In the genomic region with DNA sequence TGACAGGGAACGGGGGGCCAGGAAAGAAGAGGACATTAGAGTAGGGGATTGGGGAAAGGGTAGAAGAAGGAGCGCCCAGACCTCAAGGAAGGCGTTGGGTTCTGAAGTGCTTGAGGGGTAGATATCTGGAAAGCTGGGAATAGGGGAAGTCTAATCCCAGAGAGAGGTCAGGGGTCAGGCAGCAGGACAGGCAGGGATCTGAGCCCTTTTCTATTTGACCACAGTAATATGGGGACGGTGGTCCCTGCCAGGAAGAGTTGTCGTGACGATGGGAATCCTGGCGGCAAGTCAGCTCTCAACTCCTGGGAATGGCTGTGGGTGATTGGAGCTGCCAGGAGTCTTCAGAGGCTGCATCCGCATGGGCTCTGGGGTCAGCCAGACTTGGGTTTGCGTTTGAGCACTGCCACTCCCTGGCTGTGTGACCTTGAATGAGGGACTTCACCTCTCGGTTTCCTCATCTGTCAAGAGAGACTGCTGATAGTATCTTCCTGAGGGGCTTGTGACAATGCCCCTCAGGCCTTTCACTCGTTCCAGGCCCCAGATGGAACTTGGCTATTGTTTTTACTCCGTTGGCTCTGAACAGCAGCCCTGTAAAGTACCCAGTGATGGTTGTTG, we compare ENCODE assay signal across 9 cellular contexts. TPM values are rescaled to one million over a fixed set of nuclear protein-coding genes. Genes with fewer than 3 reads are reported as not detected.
A peak's percentile ranks its signal among the peaks of the same experiment; 100 is the strongest.
DNase-seq lines count a peak whose midpoint lies in the region; ATAC-seq, FAIRE-seq and TF ChIP-seq lines count a peak whose summit lies in the region.
"Had no signal": no experiment of that assay in that cellular context is flagged by ENCODE, and none has a peak within 500 bp of the region (broad histone marks: within the 10 kb centered on the region; RNA-seq: fewer than 3 reads in every experiment).

No MANE protein-coding gene starts in this region.

- H3K4me3 ChIP-seq in ascending aorta (peak overlapping the region; percentile 73 to 82), left lung (peak overlapping the region; percentile 76 to 80), suprapubic skin (peak overlapping the region; percentile 94)

- H3K27me3 ChIP-seq in ascending aorta: no peaks in the 10 kb centered on the region
- H3K27me3 ChIP-seq in left lung: no peaks in the 10 kb centered on the region
- no peaks in the 10 kb centered on the region for H3K27me3 ChIP-seq in suprapubic skin

- peak overlapping the region in 1 of 2 donors; percentile 79 for H3K27ac ChIP-seq in ascending aorta
- H3K27ac ChIP-seq in left lung: no peak overlapping the region
- H3K27ac ChIP-seq in suprapubic skin: peak overlapping the region; percentile 79

- H3K27me3 Mint-ChIP-seq in activated CD4-positive, alpha-beta T cell treated with anti-CD3 and anti-CD28 coated beads, Interleukin-2, amount 10 ng/mL, durations not matched to agents 7 days and 5 days: no peaks in the 10 kb centered on the region

- H3K9me3 ChIP-seq in ascending aorta (no peaks in the 10 kb centered on the region), left lung (no peaks in the 10 kb centered on the region), suprapubic skin (no peaks in the 10 kb centered on the region)

- peak overlapping the region; percentile 97 for H3K4me3 Mint-ChIP-seq in activated CD4-positive, alpha-beta T cell treated with anti-CD3 and anti-CD28 coated beads, Interleukin-2, amount 10 ng/mL, durations not matched to agents 7 days and 5 days

- intact Hi-C loops in ascending aorta (cut with DNase I): loop anchor here (5.0 kb wide), 1 partner anchor 176 kb away; a partner anchor contains a TSS
- intact Hi-C loops in left lung (cut with DNase I): no loop called here

- TF ChIP-seq CTCF in ascending aorta (IDR thresholded peaks at IDR 0.05): no peak
- TF ChIP-seq CTCF in left lung (IDR thresholded peaks at IDR 0.05): no peak
- TF ChIP-seq CTCF in suprapubic skin (IDR thresholded peaks at IDR 0.05): no peak

- TF ChIP-seq POLR2A in suprapubic skin (IDR thresholded peaks at IDR 0.05): no peak
- TF ChIP-seq POLR2A in GM12892 (IDR thresholded peaks at IDR 0.05; ENCODE audit: low read depth, low read length): no peak

- WGBS in suprapubic skin: 48% methylated on average over 12 of the region's 12 CpGs

- TF ChIP-seq EP300 in suprapubic skin (IDR thresholded peaks at IDR 0.05): no peak

- H3K27ac Mint-ChIP-seq in activated CD4-positive, alpha-beta T cell treated with anti-CD3 and anti-CD28 coated beads, Interleukin-2, amount 10 ng/mL, durations not matched to agents 7 days and 5 days: peak overlapping the region; percentile 89

- ATAC-seq in left lung (no peak), HG03565 (IDR thresholded peaks at IDR 0.05; ENCODE audit: unreplicated experiment) (no peak)
- no peak for ATAC-seq in activated CD4-positive, CD25-positive, alpha-beta regulatory T cell treated with anti-CD3 and anti-CD28 coated beads, Interleukin-2, amount 50 U/mL, for 24 hours

- POLR2A ChIA-PET in activated CD4-positive, alpha-beta T cell treated with anti-CD3 and anti-CD28 coated beads, Interleukin-2, amount 10 ng/mL, durations not matched to agents 7 days and 5 days (lab: Charles Lee): no interaction called here

- DNase-seq in activated CD4-positive, alpha-beta T cell treated with anti-CD3 and anti-CD28 coated beads, Interleukin-2, amount 10 ng/mL, durations not matched to agents 7 days and 5 days: no peak
- no peak for DNase-seq in activated CD4-positive, alpha-beta T cell treated with anti-CD3 and anti-CD28 coated beads for 48 hours
- no peak for DNase-seq in ascending aorta (ENCODE audit: low spot score in 2 of 2)
- DNase-seq in left lung: no peak
- DNase-seq in suprapubic skin (ENCODE audit: low spot score in 2 of 2): no peak
- no peak for DNase-seq in GM12892 (ENCODE audit: insufficient read length)
- DNase-seq: activated CD4-positive, CD25-positive, alpha-beta regulatory T cell had no signal

- H3K4me1 ChIP-seq in ascending aorta (peaks cover 10 to 16% of the 10 kb centered on the region in 2 donors), left lung (peaks cover 3 to 31% of the 10 kb centered on the region in 2 donors), suprapubic skin (peaks cover 41% of the 10 kb centered on the region)

- peaks cover 0 to 3% of the 10 kb centered on the region in 2 donors for H3K36me3 ChIP-seq in ascending aorta
- H3K36me3 ChIP-seq in left lung: peaks cover 0 to 1% of the 10 kb centered on the region in 2 donors
- H3K36me3 ChIP-seq in suprapubic skin: no peaks in the 10 kb centered on the region

- CTCF ChIA-PET in activated CD4-positive, alpha-beta T cell treated with anti-CD3 and anti-CD28 coated beads, Interleukin-2, amount 10 ng/mL, durations not matched to agents 7 days and 5 days (lab: Charles Lee): no interaction called here

- H3K4me1 Mint-ChIP-seq in activated CD4-positive, alpha-beta T cell treated with anti-CD3 and anti-CD28 coated beads, Interleukin-2, amount 10 ng/mL, durations not matched to agents 7 days and 5 days: peaks cover 46% of the 10 kb centered on the region

- peaks cover 13% of the 10 kb centered on the region for H3K36me3 Mint-ChIP-seq in activated CD4-positive, alpha-beta T cell treated with anti-CD3 and anti-CD28 coated beads, Interleukin-2, amount 10 ng/mL, durations not matched to agents 7 days and 5 days (ENCODE audit: low read depth)

- no peaks in the 10 kb centered on the region for H3K9me3 Mint-ChIP-seq in activated CD4-positive, alpha-beta T cell treated with anti-CD3 and anti-CD28 coated beads, Interleukin-2, amount 10 ng/mL, durations not matched to agents 7 days and 5 days

- FAIRE-seq in GM12892 (lab: Jason Lieb, UNC): no peak

RNA-seq across cellular contexts. Expression of a gene that starts 1.3 kb away (rescaled TPM):
- 10 to 100 TPM; 77.2 to 87.9 TPM for total RNA-seq in activated CD4-positive, alpha-beta T cell treated with anti-CD3 and anti-CD28 coated beads, Interleukin-2, amount 10 ng/mL, durations not matched to agents 7 days and 5 days
- total RNA-seq in ascending aorta: 249 TPM
- 10 to 100 TPM; 84.9 to 87.6 TPM for total RNA-seq in left lung
- total RNA-seq in suprapubic skin: 100 to 1,000 TPM in 1 of 4 donors, 10 to 100 TPM in 3; 78.1 to 101 (median 93.4) TPM
- 23.4 TPM for polyA plus RNA-seq in GM12892 (2012; ENCODE audit: missing spikeins)

RNA-seq across cellular contexts. Expression of a gene that starts 5.0 kb away (rescaled TPM):
- 1 to 10 TPM; 4.5 to 5.4 TPM for total RNA-seq in activated CD4-positive, alpha-beta T cell treated with anti-CD3 and anti-CD28 coated beads, Interleukin-2, amount 10 ng/mL, durations not matched to agents 7 days and 5 days
- not detected for total RNA-seq in ascending aorta
- total RNA-seq in left lung: under 1 TPM in 1 of 2 donors, not detected in 1; 0.39 TPM
- 1 to 10 TPM in 2 of 4 donors, not detected in 2; 1.7 to 2.5 TPM for total RNA-seq in suprapubic skin
- not detected for polyA plus RNA-seq in GM12892 (2012; ENCODE audit: missing spikeins)

RNA-seq across cellular contexts. Expression of a gene that starts 45.0 kb away (rescaled TPM):
- 10 to 100 TPM; 13.3 to 13.9 TPM for total RNA-seq in activated CD4-positive, alpha-beta T cell treated with anti-CD3 and anti-CD28 coated beads, Interleukin-2, amount 10 ng/mL, durations not matched to agents 7 days and 5 days
- total RNA-seq in ascending aorta (22.1 TPM), left lung (10 to 100 TPM; 15.3 to 19.5 TPM), suprapubic skin (10 to 100 TPM in 3 of 4 donors, 1 to 10 TPM in 1; 9.4 to 24.2 (median 14.4) TPM)
- 10.9 TPM for polyA plus RNA-seq in GM12892 (2012; ENCODE audit: missing spikeins)

RNA-seq across cellular contexts. Expression of a gene that starts 50.0 kb away (rescaled TPM):
- total RNA-seq in activated CD4-positive, alpha-beta T cell treated with anti-CD3 and anti-CD28 coated beads, Interleukin-2, amount 10 ng/mL, durations not matched to agents 7 days and 5 days: 10 to 100 TPM; 57.9 to 62.7 TPM
- total RNA-seq in ascending aorta (54.0 TPM), left lung (10 to 100 TPM; 52.1 to 57.1 TPM), suprapubic skin (10 to 100 TPM; 32.2 to 60.3 (median 40.8) TPM)
- 22.6 TPM for polyA plus RNA-seq in GM12892 (2012; ENCODE audit: missing spikeins)
